Comparison of ENCODE assay signal across 1 cellular context in genomic region chr21:39313457-39314154, GRCh38.
TF ChIP-seq lines count a peak whose summit lies in the region.

Gene BRWD1 (minus strand): TSS chr21:39313632. CDS start chr21:39313491, 141 bp downstream.

TF ChIP-seq in K562, 482 proteins besides CTCF, POLR2A, EP300 and RAD21 (continued from another document and continues in another):
- peak; percentile 99 for TF ChIP-seq MNT (conservative IDR thresholded peaks at IDR 0.05)
- TF ChIP-seq EP400 (IDR thresholded peaks at IDR 0.05), result peak; percentile 100
- peak; percentile 10; the same call in 1 of the 2 replicates for TF ChIP-seq ZNF316 (IDR thresholded peaks at IDR 0.05)
- peak; percentile 35; the same call in 1 of the 2 replicates for TF ChIP-seq ZNF431 (CRISPR knock-in tag; IDR thresholded peaks at IDR 0.05)
- peak; percentile 83 for TF ChIP-seq ARID1B (IDR thresholded peaks at IDR 0.05)
- no peak for TF ChIP-seq CREBBP (IDR thresholded peaks at IDR 0.05; ENCODE audit: low read depth, low read length)
- no peak for TF ChIP-seq ZNF512 (tag; IDR thresholded peaks at IDR 0.05)
- TF ChIP-seq MAZ (CRISPR knock-in tag; conservative IDR thresholded peaks at IDR 0.05 in 1 of 2, IDR thresholded peaks at IDR 0.05 in 1 of 2), result peak; percentile 90 to 100
- peak; percentile 93; the same call in 1 of the 2 replicates for TF ChIP-seq ATF6 (CRISPR knock-in tag; IDR thresholded peaks at IDR 0.05)
- TF ChIP-seq ELK1 (CRISPR knock-in tag; IDR thresholded peaks at IDR 0.05), result no peak
- peak; percentile 40 for TF ChIP-seq ZNF384 (IDR thresholded peaks at IDR 0.05; ENCODE audit: low read depth, low read length)
- TF ChIP-seq IRF1 (CRISPR knock-in tag; IDR thresholded peaks at IDR 0.05; ENCODE audit: borderline replicate concordance), result peak; percentile 43; the same call in 1 of the 2 replicates
- TF ChIP-seq ZNF639 (CRISPR knock-in tag; conservative IDR thresholded peaks at IDR 0.05 in 1 of 2, IDR thresholded peaks at IDR 0.05 in 1 of 2), result peak in 1 of 2 experiments; percentile 98; a peak in 2 of 4 replicates
- no peak for TF ChIP-seq GATA2 (CRISPR knock-in tag; IDR thresholded peaks at IDR 0.05)
- TF ChIP-seq CHAMP1 (IDR thresholded peaks at IDR 0.05), result peak; percentile 90
- peak; percentile 93 for TF ChIP-seq SP1 (CRISPR knock-in tag; IDR thresholded peaks at IDR 0.05)
- TF ChIP-seq ZNF511 (CRISPR knock-in tag; IDR thresholded peaks at IDR 0.05), result peak; percentile 92
- peak; percentile 95 for TF ChIP-seq KLF1 (tag; IDR thresholded peaks at IDR 0.05)
- no peak for TF ChIP-seq ATF2 (CRISPR knock-in tag; IDR thresholded peaks at IDR 0.05)
- TF ChIP-seq MYC (IDR thresholded peaks at IDR 0.05; ENCODE audit: low read depth, low read length), result peak; percentile 98
- TF ChIP-seq MYC (CRISPR knock-in tag; IDR thresholded peaks at IDR 0.05; ENCODE audit: borderline replicate concordance, low read depth), result peak; percentile 100
- peak; percentile 75 for TF ChIP-seq CREB1 (IDR thresholded peaks at IDR 0.05)
- TF ChIP-seq CREB1 (CRISPR knock-in tag; IDR thresholded peaks at IDR 0.05), result peak; percentile 82
- no peak for TF ChIP-seq PPARD (CRISPR knock-in tag; IDR thresholded peaks at IDR 0.05)
- peak; percentile 95 for TF ChIP-seq CHD2 (IDR thresholded peaks at IDR 0.05; ENCODE audit: low read depth, low read length)
- no peak for TF ChIP-seq FOS (IDR thresholded peaks at IDR 0.05; ENCODE audit: extremely low read depth, insufficient read length)
- TF ChIP-seq ASH1L (IDR thresholded peaks at IDR 0.05; ENCODE audit: borderline replicate concordance, low read depth, partially characterized antibody), result peak; percentile 53
- no peak for TF ChIP-seq ZNF212 (CRISPR knock-in tag; IDR thresholded peaks at IDR 0.05)
- TF ChIP-seq GTF3C2 (IDR thresholded peaks at IDR 0.05; ENCODE audit: borderline replicate concordance, extremely low read depth, insufficient read length), result no peak
- peak; percentile 96 for TF ChIP-seq POLR2G (IDR thresholded peaks at IDR 0.05; ENCODE audit: low read depth, low read length)
- no peak for TF ChIP-seq DLX4 (CRISPR knock-in tag; IDR thresholded peaks at IDR 0.05)
- peak; percentile 78 for TF ChIP-seq PCBP2 (IDR thresholded peaks at IDR 0.05; ENCODE audit: low read depth, low read length, poor library complexity, severe bottlenecking)
- peak; percentile 62; the same call in 1 of the 2 replicates for TF ChIP-seq ZKSCAN8 (CRISPR knock-in tag; IDR thresholded peaks at IDR 0.05)
- TF ChIP-seq KLF6 (CRISPR knock-in tag; IDR thresholded peaks at IDR 0.05; ENCODE audit: borderline replicate concordance), result peak; percentile 42; the same call in 1 of the 2 replicates
- TF ChIP-seq BMI1 (IDR thresholded peaks at IDR 0.05; ENCODE audit: low read length), result no peak
- TF ChIP-seq ZNF609 (CRISPR knock-in tag; IDR thresholded peaks at IDR 0.05; ENCODE audit: borderline replicate concordance), result peak; percentile 83
